Comparison of ENCODE assay signal across 11 cellular contexts in genomic region chr6:13859871-13860555, GRCh38. TPM values are rescaled to one million over a fixed set of nuclear protein-coding genes. Genes with fewer than 3 reads are reported as not detected.
A peak's percentile ranks its signal among the peaks of the same experiment; 100 is the strongest.
DNase-seq lines count a peak whose midpoint lies in the region; ATAC-seq and TF ChIP-seq lines count a peak whose summit lies in the region.
"Had no signal": no experiment of that assay in that cellular context is flagged by ENCODE, and none has a peak within 500 bp of the region (broad histone marks: within the 10 kb centered on the region; RNA-seq: fewer than 3 reads in every experiment).

No MANE protein-coding gene starts in this region.

- peak overlapping the region; percentile 44 for H3K4me3 Mint-ChIP-seq in activated naive CD8-positive, alpha-beta T cell

- intact Hi-C loops in Right ventricle myocardium superior (cut with DNase I) = no loop called here

- no peaks in the 10 kb centered on the region for H3K79me2 ChIP-seq in parathyroid adenoma

- peaks cover 3% of the 10 kb centered on the region for H3K4me1 Mint-ChIP-seq in activated naive CD8-positive, alpha-beta T cell (ENCODE audit: low read depth)

- peak overlapping the region; percentile 36 for H2AFZ ChIP-seq in parathyroid adenoma

- peak; percentile 60 for ATAC-seq in Right ventricle myocardium superior (ENCODE audit: poor library complexity)
- ATAC-seq in GM21619 (IDR thresholded peaks at IDR 0.05; ENCODE audit: unreplicated experiment) = no peak

- no peaks in the 10 kb centered on the region for H3K36me3 ChIP-seq in parathyroid adenoma (ENCODE audit: control insufficient read depth, insufficient read depth, low read length)

- H3K27me3 Mint-ChIP-seq in activated naive CD8-positive, alpha-beta T cell = peaks cover 31% of the 10 kb centered on the region

- peak overlapping the region; percentile 12 for H3K4me3 ChIP-seq in parathyroid adenoma (ENCODE audit: low read depth, low read length)

- no peak overlapping the region for H3K9ac ChIP-seq in parathyroid adenoma

- H3K36me3 Mint-ChIP-seq in activated naive CD8-positive, alpha-beta T cell = no peaks in the 10 kb centered on the region

- DNase-seq in ELF-1 (ENCODE audit: low read depth, low spot score) (peak; percentile 75), Right ventricle myocardium superior (peak; percentile 41), cerebellum (ENCODE audit: low spot score) (no peak), 8988T (no peak), cerebellar cortex (ENCODE audit: low spot score) (no peak)
- DNase-seq: CD8-positive, alpha-beta memory T cell; NCI-H146; SIG-M5 had no signal

- no peaks in the 10 kb centered on the region for H3K9me3 Mint-ChIP-seq in activated naive CD8-positive, alpha-beta T cell (ENCODE audit: low read depth)

- TF ChIP-seq CTCF in parathyroid adenoma (IDR thresholded peaks at IDR 0.05) = no peak

- no peaks in the 10 kb centered on the region for H3K27me3 ChIP-seq in parathyroid adenoma (ENCODE audit: control insufficient read depth, insufficient read depth, low read length)

- H3K4me2 ChIP-seq in parathyroid adenoma (ENCODE audit: low read length) = peak overlapping the region; percentile 57

- no peak overlapping the region for H3K27ac Mint-ChIP-seq in activated naive CD8-positive, alpha-beta T cell
- H3K27ac Mint-ChIP-seq: CD8-positive, alpha-beta memory T cell had no signal

- no peaks in the 10 kb centered on the region for H3K9me3 ChIP-seq in parathyroid adenoma (ENCODE audit: control insufficient read depth, low read length)

- H3K4me1 ChIP-seq in parathyroid adenoma = no peaks in the 10 kb centered on the region

- H3K27ac ChIP-seq in parathyroid adenoma = no peak overlapping the region

RNA-seq across cellular contexts. Expression of gene MCUR1, which starts 45.7 kb away (rescaled TPM):
- 35.7 TPM for total RNA-seq in Right ventricle myocardium superior
- total RNA-seq in cerebellum = 15.4 TPM

Comparison
In these comparisons a context has a peak if more than half of its experiments do, and no peak if none do; other contexts are left out.
1. DNase-seq: peak in ELF-1 (single experiment) and Right ventricle myocardium superior (single experiment); none in cerebellum (single experiment), 8988T (single experiment) and cerebellar cortex (single experiment).